Comparison of ENCODE assay signal across 30 cellular contexts in the genomic region with DNA sequence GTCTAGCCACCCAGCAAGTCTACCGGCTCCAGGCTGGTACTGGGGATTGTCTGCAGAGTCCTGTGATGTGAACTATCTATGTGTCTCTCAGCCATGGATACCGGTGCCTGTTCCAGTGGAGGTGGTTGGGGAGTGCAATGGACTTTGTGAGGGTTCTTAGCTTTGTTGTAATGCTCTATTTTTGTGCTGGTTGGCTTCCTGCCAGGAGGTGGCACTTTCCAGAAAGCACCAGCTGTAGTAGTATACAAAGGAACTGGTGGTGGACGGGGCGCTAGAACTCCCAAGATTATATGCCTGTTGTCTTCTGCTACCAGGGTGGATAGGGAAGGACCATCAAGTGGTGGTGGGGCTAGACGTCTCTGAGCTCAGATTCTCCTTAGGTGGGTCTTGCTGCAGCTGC.
"Had no signal": no experiment of that assay in that cellular context is flagged by ENCODE, and none has a peak within 500 bp of the region (broad histone marks: within the 10 kb centered on the region; RNA-seq: fewer than 3 reads in every experiment).

No MANE protein-coding gene starts in this region.

- ATAC-seq: activated CD8-positive, alpha-beta T cell treated with anti-CD3 and anti-CD28 coated beads for 36 hours; activated naive CD8-positive, alpha-beta T cell treated with anti-CD3 and anti-CD28 coated beads, Interleukin-2, amount 50 U/mL, for 24 hours; activated T-cell treated with anti-CD3 and anti-CD28 coated beads, Interleukin-2, amount 50 U/mL, for 4 hours; activated T-cell treated with anti-CD3 and anti-CD28 coated beads, Interleukin-2, amount 50 U/mL, for 72 hours; activated T-helper 17 cell treated with anti-CD3 and anti-CD28 coated beads, Interleukin-2, amount 50 U/mL, for 72 hours had no signal

- H3K9me3 ChIP-seq: ascending aorta had no signal

- H3K27ac ChIP-seq: ascending aorta, cardiac muscle cell, VCaP had no signal

- DNase-seq: activated B cell treated with CpG ODN at 0.5 μM for 24 hours; activated CD4-positive, alpha-beta memory T cell treated with anti-CD3 and anti-CD28 coated beads for 36 hours; activated CD4-positive, alpha-beta T cell treated with anti-CD3 and anti-CD28 coated beads for 4 hours; activated CD4-positive, alpha-beta T cell treated with anti-CD3 and anti-CD28 coated beads, Interleukin-2, amount 10 ng/mL, durations not matched to agents 24 days and 14 days; activated CD4-positive, alpha-beta T cell treated with anti-CD3 and anti-CD28 coated beads, Interleukin-2, amount 50 U/mL, for 1 hour; activated CD4-positive, alpha-beta T cell treated with anti-CD3 and anti-CD28 coated beads, Interleukin-2, amount 50 U/mL, for 4 hours; activated CD4-positive, CD25-positive, alpha-beta regulatory T cell treated with anti-CD3 and anti-CD28 coated beads, Interleukin-2, amount 50 U/mL, for 72 hours; activated CD8-positive, alpha-beta memory T cell treated with anti-CD3 and anti-CD28 coated beads, Interleukin-2, amount 50 U/mL, for 4 hours; activated CD8-positive, alpha-beta T cell treated with anti-CD3 and anti-CD28 coated beads for 36 hours; activated effector memory CD4-positive, alpha-beta T cell treated with anti-CD3 and anti-CD28 coated beads, Interleukin-2, amount 50 U/mL, for 16 hours; activated gamma-delta T cell treated with Interleukin-2 at 50 U/mL for 16 hours; activated naive CD4-positive, alpha-beta T cell; activated naive CD4-positive, alpha-beta T cell treated with anti-CD3 and anti-CD28 coated beads, Interleukin-2, amount 10 ng/mL, durations not matched to agents 7 days and 5 days; activated naive CD8-positive, alpha-beta T cell treated with anti-CD3 and anti-CD28 coated beads, Interleukin-2, amount 10 ng/mL, durations not matched to agents 7 days and 5 days; activated naive CD8-positive, alpha-beta T cell treated with anti-CD3 and anti-CD28 coated beads, Interleukin-2, amount 50 U/mL, for 24 hours; activated T-cell treated with anti-CD3 and anti-CD28 coated beads for 4 hours; activated T-cell treated with anti-CD3 and anti-CD28 coated beads, Interleukin-2, amount 50 U/mL, for 1 hour; activated T-cell treated with anti-CD3 and anti-CD28 coated beads, Interleukin-2, amount 50 U/mL, for 4 hours; activated T-cell treated with anti-CD3 and anti-CD28 coated beads, Interleukin-2, amount 50 U/mL, for 72 hours; amygdala; anterior cingulate cortex; caudate nucleus; cerebellar nuclear complex; T-helper 1 cell; T-helper 2 cell; T-helper 9 cell had no signal

- H3K4me1 ChIP-seq: ascending aorta had no signal

- H3K36me3 ChIP-seq: ascending aorta, cardiac muscle cell had no signal

- H3K4me3 ChIP-seq: ascending aorta, cardiac muscle cell had no signal

- H3K27me3 ChIP-seq: ascending aorta, cardiac muscle cell had no signal
